In the genomic region with DNA sequence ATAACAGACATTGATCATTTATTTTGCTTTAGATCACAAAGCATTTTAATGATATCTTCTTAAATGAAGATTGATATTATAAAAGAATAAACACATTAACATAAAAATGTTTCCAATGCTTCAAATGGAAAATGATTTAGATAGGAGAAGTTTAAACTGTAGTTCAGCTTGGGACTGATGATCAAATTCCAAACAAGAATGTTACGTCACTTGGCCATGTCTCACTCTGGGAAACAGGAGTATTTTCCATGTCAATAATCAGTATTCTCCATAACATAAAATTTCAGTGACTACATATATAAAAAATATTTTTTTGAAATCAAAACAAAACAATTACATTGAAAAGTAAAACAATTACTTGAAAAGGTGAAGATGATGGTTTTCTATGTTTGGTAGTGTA, we compare ENCODE assay signal across 27 cellular contexts. TPM values are rescaled to one million over a fixed set of nuclear protein-coding genes. Genes with fewer than 3 reads are reported as not detected.
"Had no signal": no experiment of that assay in that cellular context is flagged by ENCODE, and none has a peak within 500 bp of the region (broad histone marks: within the 10 kb centered on the region; RNA-seq: fewer than 3 reads in every experiment).

No MANE protein-coding gene starts in this region.

- H3K79me2 ChIP-seq: parathyroid adenoma had no signal

- DNase-seq: occipital lobe; ovary; posterior cingulate gyrus; psoas muscle; right cardiac atrium; right lobe of liver; sigmoid colon; small intestine; stimulated activated CD4-positive, alpha-beta T cell treated with anti-CD3 and anti-CD28 coated beads, Interleukin-15, amount 100 ng/mL, for 24 hours; stimulated activated CD4-positive, alpha-beta T cell treated with anti-CD3 and anti-CD28 coated beads, Interleukin-2, amount 100 ng/mL, for 24 hours; stimulated activated CD4-positive, alpha-beta T cell treated with anti-CD3 and anti-CD28 coated beads, Interleukin-2, amount 100 ng/mL, for 48 hours; stimulated activated CD4-positive, alpha-beta T cell treated with anti-CD3 and anti-CD28 coated beads, Interleukin-4, amount 100 ng/mL, for 24 hours; stimulated activated naive B cell treated with anti-CD40 and anti-IgM and Interleukin-4, amounts not matched to agents 10 μg/mL and 1 μg/mL and 100 μg/mL, for 72 hours; stimulated activated naive CD4-positive, alpha-beta T cell treated with Interleukin-2 at 50 U/mL for 16 hours; stomach; thyroid gland; trophoblast cell; upper lobe of left lung had no signal

- H3K36me3 ChIP-seq: neural progenitor cell, ovary, thyroid gland had no signal

- H3K9me3 ChIP-seq: ovary, psoas muscle, right lobe of liver, sigmoid colon, stomach, thoracic aorta, thyroid gland, tibial nerve, upper lobe of left lung, vagina had no signal

- H3K4me3 ChIP-seq: neural progenitor cell, ovary, psoas muscle, right lobe of liver, sigmoid colon, stomach, thoracic aorta, thyroid gland, tibial nerve, upper lobe of left lung, vagina had no signal

- H3K9ac ChIP-seq: neural progenitor cell, parathyroid adenoma had no signal

- H3K4me1 ChIP-seq: neural progenitor cell, parathyroid adenoma, sigmoid colon, thyroid gland, tibial nerve, upper lobe of left lung, vagina had no signal

- H3K27ac ChIP-seq: neural progenitor cell, ovary, parathyroid adenoma, psoas muscle, right lobe of liver, sigmoid colon, stomach, thoracic aorta, thyroid gland, tibial nerve, upper lobe of left lung, vagina had no signal

- FAIRE-seq: small intestine, urothelium cell line had no signal

- H3K27me3 ChIP-seq: neural progenitor cell, ovary, right lobe of liver, sigmoid colon, stomach, thyroid gland, tibial nerve, upper lobe of left lung, vagina had no signal

- H3K4me2 ChIP-seq: neural progenitor cell had no signal

- ATAC-seq: right cardiac atrium; stimulated activated effector memory CD8-positive, alpha-beta T cell treated with anti-CD3 and anti-CD28 coated beads, Interleukin-12 subunit alpha, Interleukin-12 subunit beta, amount 100 ng/mL, for 72 hours; stimulated activated naive B cell treated with anti-CD40 and anti-IgM and Interleukin-4, amounts not matched to agents 10 μg/mL and 1 μg/mL and 100 μg/mL, for 72 hours had no signal

- H2AFZ ChIP-seq: neural progenitor cell, parathyroid adenoma had no signal

RNA-seq across cellular contexts. Expression of gene SIM1, which starts 52.9 kb away (rescaled TPM):
- total RNA-seq: occipital lobe, right cardiac atrium, sigmoid colon, temporal lobe, thoracic aorta, thyroid gland, tibial nerve, upper lobe of left lung, vagina had no signal
- polyA plus RNA-seq: neural cell, ovary, right cardiac atrium, sigmoid colon, small intestine, stomach had no signal
